ENCODE assay signal across 18 cellular contexts in genomic region chr14:30996892-30997659, GRCh38. TPM values are rescaled to one million over a fixed set of nuclear protein-coding genes. Genes with fewer than 3 reads are reported as not detected.
DNase-seq lines count a peak whose midpoint lies in the region; ATAC-seq, FAIRE-seq and TF ChIP-seq lines count a peak whose summit lies in the region.
"Had no signal": no experiment of that assay in that cellular context is flagged by ENCODE, and none has a peak within 500 bp of the region (broad histone marks: within the 10 kb centered on the region; RNA-seq: fewer than 3 reads in every experiment).

No MANE protein-coding gene starts in this region.

- no peak for DNase-seq in MCF 10A (ENCODE audit: unreplicated experiment)
- no peak for DNase-seq in mammary epithelial cell
- peak; percentile 11 for DNase-seq in SK-N-DZ (ENCODE audit: low spot score)
- DNase-seq in iPS-NIHi11 (ENCODE audit: low spot score) = peak; percentile 13
- no peak for DNase-seq in stimulated activated naive B cell treated with anti-CD40 and anti-IgM and Interleukin-4, amounts not matched to agents 10 μg/mL and 1 μg/mL and 100 μg/mL, for 72 hours
- DNase-seq in NCI-H345 (lab: John Stamatoyannopoulos, UW) = no peak
- no peak for DNase-seq in ACHN
- DNase-seq in small intestine = no peak
- DNase-seq: Calu3; CD4-positive, alpha-beta T cell; MG63; NCI-H1092 treated with DMSO at 0.1 percent for 48 hours; NCI-H1694; NCI-H2107 had no signal

- 89% methylated on average over 4 of the region's 4 CpGs for WGBS in mammary epithelial cell (ENCODE audit: low coverage, missing lambda C conversion rate)
- WGBS in small intestine, 3 donors = 90 to 99% (median 91%) methylated on average over 4 of the region's 4 CpGs

- H3K27me3 Mint-ChIP-seq in MCF 10A (ENCODE audit: insufficient read depth, unreplicated experiment) = no peaks in the 10 kb centered on the region
- no peaks in the 10 kb centered on the region for H3K27me3 Mint-ChIP-seq in stimulated activated naive B cell treated with anti-CD40 and anti-IgM and Interleukin-4, amounts not matched to agents 10 μg/mL and 1 μg/mL and 100 μg/mL, for 72 hours
- H3K27me3 Mint-ChIP-seq: CD4-positive, alpha-beta T cell had no signal

- H3K4me3 ChIP-seq in mammary epithelial cell (replicated peaks in 1 of 3; ENCODE audit: insufficient read depth in 1 of 3, low read depth in 2 of 3, low read length in 3 of 3) (no peak overlapping the region), small intestine (ENCODE audit: low read depth in 1 of 2, low read length in 2 of 2) (no peak overlapping the region)
- H3K4me3 ChIP-seq: A549, MG63 had no signal

- H3K36me3 ChIP-seq in mammary epithelial cell (ENCODE audit: insufficient read depth, low read length) (no peaks in the 10 kb centered on the region), small intestine (ENCODE audit: control insufficient read depth in 2 of 2, insufficient read depth in 2 of 2, low read length in 2 of 2) (peaks cover 2% of the 10 kb centered on the region in 2 donors)

- no peak overlapping the region for H3K27ac ChIP-seq in mammary epithelial cell (ENCODE audit: insufficient read depth, low read depth, low read length)
- no peak overlapping the region for H3K27ac ChIP-seq in small intestine (ENCODE audit: low read depth in 1 of 2, low read length in 1 of 2)
- H3K27ac ChIP-seq: A549, KMS-11 had no signal

- BruUV-seq in MCF 10A (replicated peaks; lab: Mats Ljungman, UMichigan) (no TSS peak), mammary epithelial cell (replicated peaks; lab: Mats Ljungman, UMichigan) (no TSS peak)

- ATAC-seq in stimulated activated naive B cell treated with anti-CD40 and anti-IgM and Interleukin-4, amounts not matched to agents 10 μg/mL and 1 μg/mL and 100 μg/mL, for 72 hours (replicated peaks) = no peak
- ATAC-seq: A549, HCT116, SK-N-SH treated with all-trans-retinoic acid at 6 μM for 48 hours had no signal

- peaks cover 6% of the 10 kb centered on the region for H4K20me1 ChIP-seq in mammary epithelial cell (ENCODE audit: insufficient read depth, low read length)

- intact Hi-C loops in MCF 10A (cut with micrococcal nuclease) (no loop called here), mammary epithelial cell (cut with micrococcal nuclease) (no loop called here)

- H3K4me3 Mint-ChIP-seq in MCF 10A (ENCODE audit: unreplicated experiment) = no peak overlapping the region
- H3K4me3 Mint-ChIP-seq in stimulated activated naive B cell treated with anti-CD40 and anti-IgM and Interleukin-4, amounts not matched to agents 10 μg/mL and 1 μg/mL and 100 μg/mL, for 72 hours = no peak overlapping the region
- H3K4me3 Mint-ChIP-seq: CD4-positive, alpha-beta T cell had no signal

- H3K9me3 Mint-ChIP-seq in MCF 10A (ENCODE audit: unreplicated experiment) = no peaks in the 10 kb centered on the region
- H3K9me3 Mint-ChIP-seq in stimulated activated naive B cell treated with anti-CD40 and anti-IgM and Interleukin-4, amounts not matched to agents 10 μg/mL and 1 μg/mL and 100 μg/mL, for 72 hours = peaks cover 4 to 5% of the 10 kb centered on the region in 2 donors

- H3K27me3 ChIP-seq in mammary epithelial cell (ENCODE audit: insufficient read depth, low read length) (no peaks in the 10 kb centered on the region), small intestine (ENCODE audit: control insufficient read depth in 2 of 2, insufficient read depth in 2 of 2, low read length in 2 of 2) (no peaks in the 10 kb centered on the region)
- H3K27me3 ChIP-seq: MG63 had no signal

- H3K9me3 ChIP-seq in mammary epithelial cell (replicated peaks; ENCODE audit: insufficient read depth, low read length) = peaks cover 7% of the 10 kb centered on the region
- no peaks in the 10 kb centered on the region for H3K9me3 ChIP-seq in small intestine (ENCODE audit: control insufficient read depth, low read depth)

- CTCF ChIA-PET in MCF 10A (lab: Yijun Ruan, JAX) (interaction anchor here (0.7 to 1.0 kb wide), 2 partner anchors 17 to 68 kb away, joined by 3 to 4 read pairs; no protein-coding TSS in a partner anchor), mammary epithelial cell (lab: Charles Lee; ENCODE audit: low non-redundant PET) (no interaction called here)

- dilution Hi-C loops in mammary epithelial cell (cut with HindIII; ENCODE audit: low sequenced_read_pairs) = loop anchor here (5.0 kb wide), 1 partner anchor 60 kb away; no protein-coding TSS in a partner anchor

- no peak for TF ChIP-seq CTCF in MCF 10A (IDR thresholded peaks at IDR 0.05; ENCODE audit: unreplicated experiment)
- TF ChIP-seq CTCF in mammary epithelial cell (conservative IDR thresholded peaks at IDR 0.05 in 1 of 2, IDR thresholded peaks at IDR 0.05 in 1 of 2; ENCODE audit: extremely low read depth in 1 of 2, insufficient read depth in 1 of 2, low read depth in 1 of 2, low read length in 2 of 2) = no peak

- peaks cover 25% of the 10 kb centered on the region for H3K36me3 Mint-ChIP-seq in MCF 10A (ENCODE audit: insufficient read depth, unreplicated experiment)
- peaks cover 32 to 45% of the 10 kb centered on the region in 2 donors for H3K36me3 Mint-ChIP-seq in stimulated activated naive B cell treated with anti-CD40 and anti-IgM and Interleukin-4, amounts not matched to agents 10 μg/mL and 1 μg/mL and 100 μg/mL, for 72 hours

- peaks cover 10% of the 10 kb centered on the region for H3K4me1 Mint-ChIP-seq in MCF 10A (ENCODE audit: insufficient read depth, unreplicated experiment)
- peaks cover 12 to 38% of the 10 kb centered on the region in 2 donors for H3K4me1 Mint-ChIP-seq in stimulated activated naive B cell treated with anti-CD40 and anti-IgM and Interleukin-4, amounts not matched to agents 10 μg/mL and 1 μg/mL and 100 μg/mL, for 72 hours

- no peak for FAIRE-seq in small intestine (lab: Jason Lieb, UNC)
- FAIRE-seq: A549 had no signal

- POLR2A ChIA-PET in MCF 10A (lab: Yijun Ruan, JAX) = interaction anchor here (0.7 to 1.4 kb wide), 2 partner anchors 22 to 41 kb away, joined by 3 to 5 read pairs; no protein-coding TSS in a partner anchor

- H3K27ac Mint-ChIP-seq in MCF 10A (ENCODE audit: low read depth, unreplicated experiment) = peak overlapping the region; percentile 31
- peak overlapping the region; percentile 28 for H3K27ac Mint-ChIP-seq in stimulated activated naive B cell treated with anti-CD40 and anti-IgM and Interleukin-4, amounts not matched to agents 10 μg/mL and 1 μg/mL and 100 μg/mL, for 72 hours
- H3K27ac Mint-ChIP-seq: CD4-positive, alpha-beta T cell had no signal

- no peak overlapping the region for H2AFZ ChIP-seq in mammary epithelial cell (ENCODE audit: low read depth, low read length)

- no peak overlapping the region for H3K4me2 ChIP-seq in mammary epithelial cell (ENCODE audit: insufficient read depth, low read depth, low read length)
- H3K4me2 ChIP-seq: A549, KMS-11 had no signal

- in situ Hi-C loops in mammary epithelial cell (cut with MboI; ENCODE audit: low sequenced_read_pairs in 2 of 2) (no loop called here), ACHN (cut with HindIII; ENCODE audit: low pct_ligation_motif_present, low pct_unique_long_range_greater_than_20kb, low sequenced_read_pairs) (no loop called here)

- peaks cover 25% of the 10 kb centered on the region for H3K4me1 ChIP-seq in mammary epithelial cell (ENCODE audit: insufficient read depth, low read length)
- peaks cover 2 to 3% of the 10 kb centered on the region in 2 donors for H3K4me1 ChIP-seq in small intestine (ENCODE audit: control insufficient read depth in 2 of 2, insufficient read depth in 1 of 2, low read depth in 1 of 2, low read length in 1 of 2)

- peaks cover 96% of the 10 kb centered on the region for H3K79me2 ChIP-seq in mammary epithelial cell (ENCODE audit: insufficient read depth, low read length)

- no peak overlapping the region for H3K9ac ChIP-seq in mammary epithelial cell (ENCODE audit: insufficient read depth, low read length)
- H3K9ac ChIP-seq: KMS-11 had no signal

RNA-seq across cellular contexts. Expression of gene AP4S1, which starts 28.4 kb away (rescaled TPM):
- total RNA-seq in MCF 10A (2022) (13.4 TPM in 2 replicates), mammary epithelial cell (1 to 10 TPM; 3.2 to 5.3 TPM)
- polyA plus RNA-seq in mammary epithelial cell (3.9 TPM), small intestine (1 to 10 TPM; 1.6 to 6.0 (median 5.4) TPM)
- 5.5 TPM for polyA minus RNA-seq in mammary epithelial cell
- 3.7 and 5.5 TPM in 2 replicates for polyA plus RNA-seq in SK-N-DZ (2014; cell fraction: cytosol; rRNA removed)
- 4.2 and 4.7 TPM in 2 replicates for polyA plus RNA-seq in SK-N-DZ (2014; cell fraction: nucleus; rRNA removed)

RNA-seq across cellular contexts. Expression of gene STRN3, which starts 29.1 kb away (rescaled TPM):
- total RNA-seq in MCF 10A (2022) (36.6 and 40.7 TPM in 2 replicates), mammary epithelial cell (10 to 100 TPM; 52.9 to 76.8 TPM)
- polyA plus RNA-seq in mammary epithelial cell (15.1 TPM), small intestine (10 to 100 TPM in 2 of 3 donors, 1 to 10 TPM in 1; 9.7 to 13.2 (median 10.5) TPM)
- polyA minus RNA-seq in mammary epithelial cell = 47.3 TPM
- polyA plus RNA-seq in SK-N-DZ (2014; cell fraction: cytosol; rRNA removed) = 27.4 and 35.2 TPM in 2 replicates
- polyA plus RNA-seq in SK-N-DZ (2014; cell fraction: nucleus; rRNA removed) = 23.1 and 31.2 TPM in 2 replicates

Comparison
In these comparisons a context has a peak if more than half of its experiments do, and no peak if none do; other contexts are left out.
1. DNase-seq: peak in SK-N-DZ (single experiment) and iPS-NIHi11 (single experiment); none in MCF 10A (single experiment), mammary epithelial cell (single experiment), stimulated activated naive B cell treated with anti-CD40 and anti-IgM and Interleukin-4, amounts not matched to agents 10 μg/mL and 1 μg/mL and 100 μg/mL, for 72 hours (single experiment), NCI-H345 (single experiment), ACHN (single experiment) and small intestine (single experiment).